In genomic region chr7:30070052-30070451, GRCh38 we compare ENCODE assay signal across 15 cellular contexts. TPM values are rescaled to one million over a fixed set of nuclear protein-coding genes. Genes with fewer than 3 reads are reported as not detected.
DNase-seq lines count a peak whose midpoint lies in the region; ATAC-seq and TF ChIP-seq lines count a peak whose summit lies in the region.
"Had no signal": no experiment of that assay in that cellular context is flagged by ENCODE, and none has a peak within 500 bp of the region (broad histone marks: within the 10 kb centered on the region; RNA-seq: fewer than 3 reads in every experiment).

No MANE protein-coding gene starts in this region.

- H3K4me1 Mint-ChIP-seq in type B pancreatic cell (ENCODE audit: unreplicated experiment), result no peaks in the 10 kb centered on the region

- no peak for TF ChIP-seq CTCF in type B pancreatic cell (conservative IDR thresholded peaks at IDR 0.05)

- ATAC-seq in left colon, result peak; percentile 83
- ATAC-seq: GM23338 had no signal

- peak overlapping the region; percentile 68 for H3K27ac Mint-ChIP-seq in type B pancreatic cell
- H3K27ac Mint-ChIP-seq: CD4-positive, alpha-beta T cell; GM23338 had no signal

- intact Hi-C loops in left colon (cut with DNase I, micrococcal nuclease), result no loop called here

- H3K36me3 Mint-ChIP-seq in type B pancreatic cell, result peaks cover 22% of the 10 kb centered on the region

- H3K9me3 Mint-ChIP-seq in type B pancreatic cell, result no peaks in the 10 kb centered on the region
- H3K9me3 Mint-ChIP-seq: CD4-positive, alpha-beta T cell; GM23338 had no signal

- no peak overlapping the region for H3K4me3 Mint-ChIP-seq in type B pancreatic cell
- H3K4me3 Mint-ChIP-seq: CD4-positive, alpha-beta T cell; GM23338 had no signal

- peak; percentile 35 for DNase-seq in NCI-H82 (lab: John Stamatoyannopoulos, UW)
- DNase-seq in NCI-H82 treated with DMSO at 0.1 percent for 48 hours (lab: John Stamatoyannopoulos, UW; ENCODE audit: unreplicated experiment), result no peak
- DNase-seq in NCI-H2029 treated with DMSO at 0.1 percent for 48 hours (lab: John Stamatoyannopoulos, UW), result peak; percentile 21
- DNase-seq in left colon, result no peak
- no peak for DNase-seq in type B pancreatic cell (ENCODE audit: extremely low spot score, unreplicated experiment)
- no peak for DNase-seq in EL
- DNase-seq in ureter (ENCODE audit: low spot score), result no peak
- DNase-seq: ACHN; BE2C; C1 segment of cervical spinal cord; Caco-2; CD4-positive, alpha-beta T cell; GDM1; HCEC 1CT had no signal

- H3K27me3 Mint-ChIP-seq in type B pancreatic cell, result no peaks in the 10 kb centered on the region
- H3K27me3 Mint-ChIP-seq: CD4-positive, alpha-beta T cell had no signal

RNA-seq across cellular contexts. Expression of gene PLEKHA8, which starts 41.8 kb away (rescaled TPM):
- 10 to 100 TPM; 12.4 to 13.6 TPM for total RNA-seq in left colon
- 27.7 and 46.0 TPM in 2 replicates for total RNA-seq in type B pancreatic cell (ENCODE audit: low replicate concordance)
- total RNA-seq in ureter, result 13.1 TPM

RNA-seq across cellular contexts. Expression of gene FKBP14, which starts 43.5 kb away (rescaled TPM):
- total RNA-seq in left colon (10 to 100 TPM in 1 of 2 donors, 1 to 10 TPM in 1; 8.8 to 10.3 TPM), type B pancreatic cell (ENCODE audit: low replicate concordance) (18.3 and 22.6 TPM in 2 replicates), ureter (22.6 TPM)

Comparison
In these comparisons a context has a peak if more than half of its experiments do, and no peak if none do; other contexts are left out.
1. DNase-seq: peak in NCI-H82 (single experiment) and NCI-H2029 treated with DMSO at 0.1 percent for 48 hours (single experiment); none in NCI-H82 treated with DMSO at 0.1 percent for 48 hours (single experiment), left colon (0 of 2), type B pancreatic cell (single experiment), EL (single experiment) and ureter (single experiment).